In genomic region chr5:131902266-131902665, GRCh38 we compare ENCODE assay signal across 17 cellular contexts. TPM values are rescaled to one million over a fixed set of nuclear protein-coding genes. Genes with fewer than 3 reads are reported as not detected.
"Had no signal": no experiment of that assay in that cellular context is flagged by ENCODE, and none has a peak within 500 bp of the region (broad histone marks: within the 10 kb centered on the region; RNA-seq: fewer than 3 reads in every experiment).

No MANE protein-coding gene starts in this region.

RNA-seq across cellular contexts. Expression of gene MEIKIN, which starts 43.2 kb away (rescaled TPM):
- total RNA-seq: activated B cell treated with CpG ODN at 0.5 μM for 24 hours; adrenal gland; cerebellum; gastrocnemius medialis; left ventricle myocardium inferior; lung; mucosa of descending colon; myocyte; sigmoid colon; smooth muscle cell; T-helper 2 cell treated with Interferon-gamma antibody and Interleukin-4, amounts not matched to agents 100 ng/mL and 5 ng/mL, for 36 hours; temporal lobe; tibial nerve; ureter had no signal
- polyA plus RNA-seq: adrenal gland, aorta, psoas muscle, SK-N-SH, smooth muscle cell had no signal
